25 cellular contexts compared by ENCODE assay signal in genomic region chr11:101158119-101158518, GRCh38. TPM values are rescaled to one million over a fixed set of nuclear protein-coding genes. Genes with fewer than 3 reads are reported as not detected.
"Had no signal": no experiment of that assay in that cellular context is flagged by ENCODE, and none has a peak within 500 bp of the region (broad histone marks: within the 10 kb centered on the region; RNA-seq: fewer than 3 reads in every experiment).

No MANE protein-coding gene starts in this region.

- H3K4me3 ChIP-seq: coronary artery, dorsolateral prefrontal cortex, esophagus muscularis mucosa, gastroesophageal sphincter, heart left ventricle, left lung, lower lobe of right lung, mucosa of descending colon had no signal

- H3K4me1 ChIP-seq: esophagus muscularis mucosa, foreskin keratinocyte, gastroesophageal sphincter, heart left ventricle, left lung, lower lobe of right lung had no signal

- H3K27me3 ChIP-seq: dorsolateral prefrontal cortex, esophagus muscularis mucosa, foreskin keratinocyte, gastroesophageal sphincter, heart left ventricle, left lung had no signal

- FAIRE-seq: colon, endothelial cell of umbilical vein, frontal cortex, islet of Langerhans, keratinocyte had no signal

- DNase-seq: dermis blood vessel endothelial cell; dorsolateral prefrontal cortex; effector CD4-positive, alpha-beta T cell; effector memory CD4-positive, alpha-beta T cell; foreskin keratinocyte; heart left ventricle; hippocampal formation; left cardiac atrium; left lung; left ventricle myocardium superior; lower lobe of right lung; mesenchymal stem cell; mucosa of descending colon; naive B cell had no signal

- H3K36me3 ChIP-seq: left lung, lower lobe of right lung had no signal

- H3K27ac ChIP-seq: coronary artery, dorsolateral prefrontal cortex, esophagus muscularis mucosa, foreskin keratinocyte, gastroesophageal sphincter, heart left ventricle, left lung, lower lobe of right lung had no signal

- ATAC-seq: foreskin keratinocyte, gastroesophageal sphincter, heart left ventricle, left cardiac atrium, left lung, left ventricle myocardium superior, lower lobe of right lung, mucosa of descending colon had no signal

RNA-seq across cellular contexts. Expression of gene PGR, which starts 28.5 kb away (rescaled TPM):
- total RNA-seq: dermis blood vessel endothelial cell, endothelial cell of umbilical vein, epithelial cell of proximal tubule, lung microvascular endothelial cell, myocyte had no signal
- polyA plus RNA-seq: endothelial cell of umbilical vein, keratinocyte had no signal
